Comparison of ENCODE assay signal across 26 cellular contexts in genomic region chr3:176359211-176359610, GRCh38.
DNase-seq lines count a peak whose midpoint lies in the region; ATAC-seq and TF ChIP-seq lines count a peak whose summit lies in the region.
"Had no signal": no experiment of that assay in that cellular context is flagged by ENCODE, and none has a peak within 500 bp of the region (broad histone marks: within the 10 kb centered on the region; RNA-seq: fewer than 3 reads in every experiment).

No MANE protein-coding gene starts in this region.

- H3K79me2 ChIP-seq in osteoblast (ENCODE audit: insufficient read depth, low read length), result no peaks in the 10 kb centered on the region

- no peaks in the 10 kb centered on the region for H3K36me3 ChIP-seq in osteoblast (ENCODE audit: insufficient read depth, low read length)
- H3K36me3 ChIP-seq: BLaER1 treated with 17β-estradiol and CSF1 and Interleukin-3, amounts not matched to agents 10 nM and 100 nM; HAP-1; suprapubic skin had no signal

- H3K4me3 ChIP-seq in NB4 (ENCODE audit: low read depth, low read length) (no peak overlapping the region), osteoblast (ENCODE audit: insufficient read depth, low read length) (no peak overlapping the region)
- H3K4me3 ChIP-seq: BLaER1 treated with 17β-estradiol and CSF1 and Interleukin-3, amounts not matched to agents 10 nM and 100 nM; HAP-1; K562; suprapubic skin had no signal

- no peaks in the 10 kb centered on the region for H3K9me3 ChIP-seq in osteoblast (ENCODE audit: low read depth, low read length)
- H3K9me3 ChIP-seq: Caco-2, HAP-1, suprapubic skin had no signal

- DNase-seq in NB4 (ENCODE audit: low read depth) (no peak), chondrocyte (ENCODE audit: low spot score) (no peak), osteoblast (ENCODE audit: insufficient read length, low spot score, missing footprints) (peak; percentile 31), EL (no peak)
- no peak for DNase-seq in stimulated activated naive CD8-positive, alpha-beta T cell treated with anti-CD3 and anti-CD28 coated beads, Interleukin-15, amount 100 ng/mL, for 72 hours
- DNase-seq: activated B cell treated with CpG ODN at 0.5 μM for 24 hours; activated CD4-positive, alpha-beta T cell treated with anti-CD3 and anti-CD28 coated beads, Interleukin-2, amount 50 U/mL, for 4 hours; anterior cingulate cortex; Caco-2; dermis blood vessel endothelial cell; glutamatergic neuron; NCI-H146; NCI-H2171 treated with DMSO at 0.1 percent for 48 hours; NCI-H524; RPMI8226; small intestine; stimulated activated CD4-positive, alpha-beta T cell treated with anti-CD3 and anti-CD28 coated beads, Interleukin-2, amount 100 ng/mL, for 24 hours had no signal

- H3K4me3 Mint-ChIP-seq in chondrocyte (ENCODE audit: unreplicated experiment), result no peak overlapping the region
- H3K4me3 Mint-ChIP-seq in stimulated activated naive CD8-positive, alpha-beta T cell treated with anti-CD3 and anti-CD28 coated beads, Interleukin-15, amount 100 ng/mL, for 72 hours, result no peak overlapping the region
- H3K4me3 Mint-ChIP-seq: activated B cell treated with CpG ODN at 0.5 μM for 24 hours; activated T-helper 17 cell treated with anti-CD3 and anti-CD28 coated beads, Interleukin-2, amount 50 U/mL, for 72 hours had no signal

- ATAC-seq in HG02840 (IDR thresholded peaks at IDR 0.05; ENCODE audit: low FRiP score, unreplicated experiment) (no peak), HG03196 (IDR thresholded peaks at IDR 0.05; ENCODE audit: unreplicated experiment) (no peak)
- ATAC-seq in stimulated activated naive CD8-positive, alpha-beta T cell treated with anti-CD3 and anti-CD28 coated beads, Interleukin-15, amount 100 ng/mL, for 72 hours, result no peak
- ATAC-seq: activated naive CD4-positive, alpha-beta T cell treated with anti-CD3 and anti-CD28 coated beads, Interleukin-2, amount 50 U/mL, for 72 hours; activated T-helper 17 cell treated with anti-CD3 and anti-CD28 coated beads, Interleukin-2, amount 50 U/mL, for 72 hours; K562 had no signal

- no peaks in the 10 kb centered on the region for H3K4me1 Mint-ChIP-seq in chondrocyte (ENCODE audit: low read depth)
- no peaks in the 10 kb centered on the region for H3K4me1 Mint-ChIP-seq in stimulated activated naive CD8-positive, alpha-beta T cell treated with anti-CD3 and anti-CD28 coated beads, Interleukin-15, amount 100 ng/mL, for 72 hours
- H3K4me1 Mint-ChIP-seq: activated B cell treated with CpG ODN at 0.5 μM for 24 hours; activated T-helper 17 cell treated with anti-CD3 and anti-CD28 coated beads, Interleukin-2, amount 50 U/mL, for 72 hours had no signal

- H4K20me1 ChIP-seq in osteoblast (ENCODE audit: insufficient read depth, low read length), result no peaks in the 10 kb centered on the region
- H4K20me1 ChIP-seq: BLaER1 treated with 17β-estradiol and CSF1 and Interleukin-3, amounts not matched to agents 10 nM and 100 nM had no signal

- H3K9me3 Mint-ChIP-seq in chondrocyte (ENCODE audit: low read depth), result no peaks in the 10 kb centered on the region
- peaks cover 0 to 9% of the 10 kb centered on the region in 2 donors for H3K9me3 Mint-ChIP-seq in stimulated activated naive CD8-positive, alpha-beta T cell treated with anti-CD3 and anti-CD28 coated beads, Interleukin-15, amount 100 ng/mL, for 72 hours

- peaks cover 1% of the 10 kb centered on the region for H3K36me3 Mint-ChIP-seq in chondrocyte (ENCODE audit: low read depth)

- no peak overlapping the region for H3K4me2 ChIP-seq in osteoblast (ENCODE audit: insufficient read depth, low read length)
- H3K4me2 ChIP-seq: BLaER1 treated with 17β-estradiol and CSF1 and Interleukin-3, amounts not matched to agents 10 nM and 100 nM had no signal

- H3K27ac ChIP-seq in osteoblast (ENCODE audit: low read depth, low read length), result no peak overlapping the region
- H3K27ac ChIP-seq: BLaER1 treated with 17β-estradiol and CSF1 and Interleukin-3, amounts not matched to agents 10 nM and 100 nM; suprapubic skin had no signal

- H3K27ac Mint-ChIP-seq in chondrocyte (ENCODE audit: unreplicated experiment), result no peak overlapping the region
- H3K27ac Mint-ChIP-seq in stimulated activated naive CD8-positive, alpha-beta T cell treated with anti-CD3 and anti-CD28 coated beads, Interleukin-15, amount 100 ng/mL, for 72 hours, result no peak overlapping the region
- H3K27ac Mint-ChIP-seq: activated B cell treated with CpG ODN at 0.5 μM for 24 hours; activated naive CD4-positive, alpha-beta T cell treated with anti-CD3 and anti-CD28 coated beads, Interleukin-2, amount 50 U/mL, for 72 hours; activated T-helper 17 cell treated with anti-CD3 and anti-CD28 coated beads, Interleukin-2, amount 50 U/mL, for 72 hours had no signal

- TF ChIP-seq CTCF in GM12873 (IDR thresholded peaks at IDR 0.05; ENCODE audit: insufficient read depth, low read depth, low read length, missing control alignments), result peak; percentile 9
- peak; percentile 4 for TF ChIP-seq CTCF in NB4 (IDR thresholded peaks at IDR 0.05; ENCODE audit: low read depth, low read length)
- peak; percentile 36 for TF ChIP-seq CTCF in chondrocyte (IDR thresholded peaks at IDR 0.05)
- TF ChIP-seq CTCF in osteoblast (IDR thresholded peaks at IDR 0.05; ENCODE audit: extremely low read depth, low read depth, low read length), result peak; percentile 9

- H3K27me3 Mint-ChIP-seq in chondrocyte (ENCODE audit: low read depth), result no peaks in the 10 kb centered on the region
- H3K27me3 Mint-ChIP-seq in stimulated activated naive CD8-positive, alpha-beta T cell treated with anti-CD3 and anti-CD28 coated beads, Interleukin-15, amount 100 ng/mL, for 72 hours, result no peaks in the 10 kb centered on the region
- H3K27me3 Mint-ChIP-seq: activated B cell treated with CpG ODN at 0.5 μM for 24 hours; activated T-helper 17 cell treated with anti-CD3 and anti-CD28 coated beads, Interleukin-2, amount 50 U/mL, for 72 hours had no signal

- H2AFZ ChIP-seq in osteoblast (ENCODE audit: low read length), result no peak overlapping the region

- H3K27me3 ChIP-seq in osteoblast (ENCODE audit: insufficient read depth, low read length), result no peaks in the 10 kb centered on the region
- H3K27me3 ChIP-seq: BLaER1 treated with 17β-estradiol and CSF1 and Interleukin-3, amounts not matched to agents 10 nM and 100 nM; suprapubic skin had no signal

- no peaks in the 10 kb centered on the region for H3K4me1 ChIP-seq in osteoblast (ENCODE audit: insufficient read depth, low read length)
- H3K4me1 ChIP-seq: BLaER1 treated with 17β-estradiol and CSF1 and Interleukin-3, amounts not matched to agents 10 nM and 100 nM; Caco-2; HAP-1; suprapubic skin had no signal

- no peak for TF ChIP-seq POLR2A in NB4 (IDR thresholded peaks at IDR 0.05; ENCODE audit: extremely low read depth, insufficient read length)
